Comparison of ENCODE assay signal across 10 cellular contexts in the genomic region with DNA sequence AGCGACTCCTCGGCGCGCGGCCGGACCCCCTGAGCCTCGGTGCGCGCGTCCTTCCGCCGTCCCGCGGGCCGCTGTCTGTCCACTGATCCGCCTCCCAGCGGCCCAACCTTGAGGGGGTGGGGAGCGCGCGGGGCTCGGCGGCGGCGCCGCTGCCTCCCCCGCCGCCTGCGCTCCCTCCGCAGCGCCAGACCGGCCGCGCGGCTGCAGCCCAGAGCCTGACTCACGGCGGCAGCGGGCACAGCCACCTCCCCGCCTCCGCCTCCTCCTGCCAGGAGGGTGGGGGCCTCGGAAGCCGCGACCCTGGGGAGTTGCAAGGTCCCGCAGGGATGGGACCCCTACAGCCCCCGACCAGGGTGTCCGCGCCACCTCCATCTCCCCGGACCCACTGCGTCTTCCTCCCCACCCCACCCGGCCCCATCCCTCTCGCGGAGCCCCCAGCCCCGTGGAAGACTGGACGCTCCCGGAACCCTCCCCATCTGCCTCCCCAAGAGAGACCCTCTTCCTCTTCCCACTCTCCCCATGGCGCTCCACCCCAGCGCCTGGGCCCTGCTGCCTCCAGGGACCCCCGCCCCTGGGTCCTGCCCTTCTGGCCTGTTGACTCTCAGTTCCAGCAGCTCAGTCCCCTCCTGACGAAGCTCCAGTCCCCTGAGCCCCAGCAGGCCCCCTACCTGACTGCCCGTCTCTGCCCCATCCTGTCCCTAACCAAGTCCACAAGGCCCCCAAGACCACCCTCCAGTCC. TPM values are rescaled to one million over a fixed set of nuclear protein-coding genes. Genes with fewer than 3 reads are reported as not detected.
DNase-seq lines count a peak whose midpoint lies in the region; ATAC-seq, FAIRE-seq and TF ChIP-seq lines count a peak whose summit lies in the region.
"Had no signal": no experiment of that assay in that cellular context is flagged by ENCODE, and none has a peak within 500 bp of the region (broad histone marks: within the 10 kb centered on the region; RNA-seq: fewer than 3 reads in every experiment).

No MANE protein-coding gene starts in this region.

- DNase-seq in activated T-cell treated with anti-CD3 and anti-CD28 coated beads, Interleukin-2, amount 50 U/mL, for 24 hours, result no peak
- no peak for DNase-seq in activated T-cell treated with anti-CD3 and anti-CD28 coated beads, Interleukin-2, amount 50 U/mL, for 48 hours
- DNase-seq in cardiac fibroblast (ENCODE audit: low read depth in 2 of 2), result peak; percentile 29 to 40
- no peak for DNase-seq in HepG2 (ENCODE audit: low spot score)
- peak in 1 of 2 donors; percentile 21 for DNase-seq in upper lobe of left lung
- DNase-seq in foreskin melanocyte, result no peak
- no peak for DNase-seq in retina

- CTCF ChIA-PET in HepG2 (lab: Yijun Ruan, JAX; ENCODE audit: low intra/inter-chr PET ratio, low total read pairs), result no interaction called here

- no peak for TF ChIP-seq EP300 in HepG2 (IDR thresholded peaks at IDR 0.05; ENCODE audit: low read depth in 2 of 2, low read length in 2 of 2)
- no peak for TF ChIP-seq EP300 in HepG2 (CRISPR knock-in tag; IDR thresholded peaks at IDR 0.05; ENCODE audit: borderline replicate concordance)
- no peak for TF ChIP-seq EP300 in upper lobe of left lung (IDR thresholded peaks at IDR 0.05)

- TF ChIP-seq POLR2A in HepG2 (IDR thresholded peaks at IDR 0.05; ENCODE audit: insufficient read depth in 1 of 2, low read depth in 2 of 2, low read length in 2 of 2) (no peak), upper lobe of left lung (IDR thresholded peaks at IDR 0.05) (no peak)

- in situ Hi-C loops in HepG2 (cut with HindIII; ENCODE audit: extremely low pct_ligation_motif_present, low pct_unique_long_range_greater_than_20kb), result no loop called here

- peaks cover 8% of the 10 kb centered on the region for H3K36me3 Mint-ChIP-seq in activated T-cell treated with anti-CD3 and anti-CD28 coated beads, Interleukin-2, amount 50 U/mL, for 24 hours (ENCODE audit: low read depth)

- no peaks in the 10 kb centered on the region; the same call in 1 of the 2 replicates for H4K20me1 ChIP-seq in HepG2 (ENCODE audit: insufficient read depth, low read length)

- POLR2A ChIA-PET in HepG2 (lab: Yijun Ruan, JAX), result interaction anchor here (1.5 to 1.7 kb wide), 3 partner anchors 13 to 96 kb away, joined by 4 to 9 read pairs (median 6); no protein-coding TSS in a partner anchor

- intact Hi-C loops in HepG2 (cut with micrococcal nuclease; ENCODE audit: unreplicated experiment), result no loop called here

- H3K27ac ChIP-seq in HepG2 (ENCODE audit: extremely low read length, insufficient read depth, low read length), result no peak overlapping the region
- H3K27ac ChIP-seq in upper lobe of left lung, result peak overlapping the region in 1 of 4 donors; percentile 46

- no peak for TF ChIP-seq RAD21 in HepG2 (CRISPR knock-in tag; IDR thresholded peaks at IDR 0.05)

- WGBS in HepG2 (ENCODE audit: low lambda C conversion rate), result 23% methylated on average over 27 of the region's 59 CpGs
- 19 to 22% methylated on average over 8 to 18 of the region's 59 CpGs for WGBS in upper lobe of left lung, 2 donors

- H3K4me3 ChIP-seq in cardiac fibroblast (replicated peaks in 1 of 2; ENCODE audit: low read depth in 2 of 2, low read length in 2 of 2) (peak overlapping the region; percentile 45 to 47), HepG2 (replicated peaks in 1 of 3; ENCODE audit: insufficient read depth in 1 of 3, low read depth in 2 of 3, low read length in 3 of 3) (peak overlapping the region in 1 of 3 experiments; percentile 16; a peak in 1 of 6 replicates), upper lobe of left lung (peak overlapping the region in 3 of 4 donors; percentile 25 to 34 (median 30))

- H3K27ac Mint-ChIP-seq in activated T-cell treated with anti-CD3 and anti-CD28 coated beads, Interleukin-2, amount 50 U/mL, for 24 hours, result no peak overlapping the region

- peak overlapping the region; percentile 38 for H3K4me3 Mint-ChIP-seq in activated T-cell treated with anti-CD3 and anti-CD28 coated beads, Interleukin-2, amount 50 U/mL, for 24 hours

- H3K27me3 ChIP-seq in HepG2 (ENCODE audit: control insufficient read depth in 1 of 2, insufficient read depth in 2 of 2, low read length in 2 of 2), result peaks cover 3% of the 10 kb centered on the region in 2 experiments; a peak in 2 of 5 replicates
- peaks cover 0 to 17% (median 3%) of the 10 kb centered on the region in 4 donors for H3K27me3 ChIP-seq in upper lobe of left lung

- H3K4me1 ChIP-seq in HepG2 (ENCODE audit: insufficient read depth, low read length), result peaks cover 22% of the 10 kb centered on the region; the same call in 1 of the 2 replicates
- peaks cover 12 to 59% (median 18%) of the 10 kb centered on the region in 4 donors for H3K4me1 ChIP-seq in upper lobe of left lung

- FAIRE-seq in HepG2 (lab: Jason Lieb, UNC), result no peak

- H3K9me3 Mint-ChIP-seq in activated T-cell treated with anti-CD3 and anti-CD28 coated beads, Interleukin-2, amount 50 U/mL, for 24 hours, result peaks cover 8% of the 10 kb centered on the region

- no peaks in the 10 kb centered on the region for H3K9me3 ChIP-seq in HepG2 (ENCODE audit: low read length)
- H3K9me3 ChIP-seq in upper lobe of left lung, result no peaks in the 10 kb centered on the region

- peaks cover 19% of the 10 kb centered on the region for H3K4me1 Mint-ChIP-seq in activated T-cell treated with anti-CD3 and anti-CD28 coated beads, Interleukin-2, amount 50 U/mL, for 24 hours (ENCODE audit: low read depth)

- peaks cover 25% of the 10 kb centered on the region for H3K27me3 Mint-ChIP-seq in activated T-cell treated with anti-CD3 and anti-CD28 coated beads, Interleukin-2, amount 50 U/mL, for 24 hours

- no peak overlapping the region for H2AFZ ChIP-seq in HepG2 (ENCODE audit: low read length)

- peak overlapping the region; percentile 12; the same call in 1 of the 2 replicates for H3K4me2 ChIP-seq in HepG2 (ENCODE audit: low read depth, low read length)

- H3K9ac ChIP-seq in HepG2 (ENCODE audit: insufficient read depth, low read depth, low read length), result no peak overlapping the region

- peak; percentile 9 for ATAC-seq in HepG2
- peak in 1 of 2 donors; percentile 3 for ATAC-seq in upper lobe of left lung (ENCODE audit: low FRiP score in 2 of 2)
- ATAC-seq in GM19452 (IDR thresholded peaks at IDR 0.05; ENCODE audit: unreplicated experiment), result no peak

- no TSS peak for BruUV-seq in HepG2 (replicated peaks; lab: Mats Ljungman, UMichigan)

- TF ChIP-seq CTCF in cardiac fibroblast (IDR thresholded peaks at IDR 0.05; ENCODE audit: low read depth, low read length) (no peak), HepG2 (CRISPR knock-in tag; IDR thresholded peaks at IDR 0.05) (no peak), upper lobe of left lung (IDR thresholded peaks at IDR 0.05) (no peak)

- H3K36me3 ChIP-seq in HepG2 (replicated peaks in 1 of 2; ENCODE audit: control insufficient read depth in 1 of 2, insufficient read depth in 2 of 2, low read length in 2 of 2) (peaks cover 2 to 3% of the 10 kb centered on the region in 2 experiments; a peak in 2 of 5 replicates), upper lobe of left lung (peaks cover 8 to 26% (median 21%) of the 10 kb centered on the region in 4 donors)

- no peaks in the 10 kb centered on the region for H3K79me2 ChIP-seq in HepG2 (ENCODE audit: insufficient read depth, low read length)

RNA-seq across cellular contexts. Expression of gene IFITM10, which starts 1.2 kb away (rescaled TPM):
- total RNA-seq in HepG2 (2016; rRNA removed; fragmentation: Illumina TruSeq; extraction: Trizol) (0.09 TPM in 1 of 2 replicates, not detected in the other), upper lobe of left lung (10 to 100 TPM in 4 of 6 donors, 1 to 10 TPM in 2; 8.7 to 28.3 (median 14.2) TPM)
- total RNA-seq in HepG2 (2016; cell fraction: cytosol; rRNA removed; fragmentation: Illumina TruSeq; extraction: Trizol; ENCODE audit: low read depth), result not detected in 2 replicates
- total RNA-seq in HepG2 (2016; cell fraction: insoluble cytoplasmic fraction; rRNA removed; fragmentation: Illumina TruSeq; extraction: Trizol), result not detected in 2 replicates
- not detected in 2 replicates for total RNA-seq in HepG2 (2016; cell fraction: membrane; rRNA removed; fragmentation: Illumina TruSeq; extraction: Trizol)
- total RNA-seq in HepG2 (2016; cell fraction: nucleus; rRNA removed; fragmentation: Illumina TruSeq; extraction: Trizol), result not detected in 2 replicates
- 0.13 and 0.22 TPM in 2 replicates for polyA plus RNA-seq in HepG2 (2011; rRNA removed)
- polyA plus RNA-seq in HepG2 (2011; cell fraction: cytosol; rRNA removed), result 0.08 and 0.11 TPM in 2 replicates
- polyA plus RNA-seq in HepG2 (2011; cell fraction: nucleus; rRNA removed), result 1.8 and 2.5 TPM in 2 replicates
- polyA plus RNA-seq in HepG2 (2012), result 0.47 and 1.3 TPM in 2 replicates
- polyA plus RNA-seq in HepG2 (2016; cell fraction: cytosol; fragmentation: Illumina TruSeq; extraction: Trizol; ENCODE audit: low read depth), result not detected in 2 replicates
- polyA plus RNA-seq in HepG2 (2016; cell fraction: insoluble cytoplasmic fraction; fragmentation: Illumina TruSeq; extraction: Trizol; ENCODE audit: low read depth), result not detected in 2 replicates
- not detected in 2 replicates for polyA plus RNA-seq in HepG2 (2016; cell fraction: membrane; fragmentation: Illumina TruSeq; extraction: Trizol; ENCODE audit: low read depth)
- not detected in 2 replicates for polyA plus RNA-seq in HepG2 (2016; cell fraction: nucleus; fragmentation: Illumina TruSeq; extraction: Trizol; ENCODE audit: insufficient read depth, low read depth)
- 0.28 and 0.44 TPM in 2 replicates for polyA minus RNA-seq in HepG2 (2011; rRNA and poly(A)+ RNA removed; ENCODE audit: low replicate concordance)
- not detected in 2 replicates for polyA minus RNA-seq in HepG2 (2011; cell fraction: cytosol; rRNA and poly(A)+ RNA removed)
- 1.0 and 1.6 TPM in 2 replicates for polyA minus RNA-seq in HepG2 (2011; cell fraction: nucleus; rRNA and poly(A)+ RNA removed)

RNA-seq across cellular contexts. Expression of gene CTSD, which starts 14.5 kb away (rescaled TPM):
- total RNA-seq in HepG2 (2016; rRNA removed; fragmentation: Illumina TruSeq; extraction: Trizol) (41.6 and 143 TPM in 2 replicates), upper lobe of left lung (1,000 to 10,000 TPM in 5 of 6 donors, 100 to 1,000 TPM in 1; 993 to 3,355 (median 2,221) TPM)
- total RNA-seq in HepG2 (2016; cell fraction: cytosol; rRNA removed; fragmentation: Illumina TruSeq; extraction: Trizol; ENCODE audit: low read depth), result 27.5 and 30.2 TPM in 2 replicates
- 34.4 and 150 TPM in 2 replicates for total RNA-seq in HepG2 (2016; cell fraction: insoluble cytoplasmic fraction; rRNA removed; fragmentation: Illumina TruSeq; extraction: Trizol)
- total RNA-seq in HepG2 (2016; cell fraction: membrane; rRNA removed; fragmentation: Illumina TruSeq; extraction: Trizol), result 48.5 and 49.5 TPM in 2 replicates
- 148 and 175 TPM in 2 replicates for total RNA-seq in HepG2 (2016; cell fraction: nucleus; rRNA removed; fragmentation: Illumina TruSeq; extraction: Trizol)
- 230 and 408 TPM in 2 replicates for polyA plus RNA-seq in HepG2 (2011; rRNA removed)
- polyA plus RNA-seq in HepG2 (2011; cell fraction: cytosol; rRNA removed), result 243 and 281 TPM in 2 replicates
- 384 and 418 TPM in 2 replicates for polyA plus RNA-seq in HepG2 (2011; cell fraction: nucleus; rRNA removed)
- polyA plus RNA-seq in HepG2 (2012), result 353 and 402 TPM in 2 replicates
- 52.6 and 53.6 TPM in 2 replicates for polyA plus RNA-seq in HepG2 (2016; cell fraction: cytosol; fragmentation: Illumina TruSeq; extraction: Trizol; ENCODE audit: low read depth)
- polyA plus RNA-seq in HepG2 (2016; cell fraction: insoluble cytoplasmic fraction; fragmentation: Illumina TruSeq; extraction: Trizol; ENCODE audit: low read depth), result 67.0 and 91.4 TPM in 2 replicates
- polyA plus RNA-seq in HepG2 (2016; cell fraction: membrane; fragmentation: Illumina TruSeq; extraction: Trizol; ENCODE audit: low read depth), result 63.0 and 71.7 TPM in 2 replicates
- 389 and 405 TPM in 2 replicates for polyA plus RNA-seq in HepG2 (2016; cell fraction: nucleus; fragmentation: Illumina TruSeq; extraction: Trizol; ENCODE audit: insufficient read depth, low read depth)
- polyA minus RNA-seq in HepG2 (2011; rRNA and poly(A)+ RNA removed; ENCODE audit: low replicate concordance), result 165 and 658 TPM in 2 replicates
- 233 and 311 TPM in 2 replicates for polyA minus RNA-seq in HepG2 (2011; cell fraction: cytosol; rRNA and poly(A)+ RNA removed)
- polyA minus RNA-seq in HepG2 (2011; cell fraction: nucleus; rRNA and poly(A)+ RNA removed), result 60.6 and 93.4 TPM in 2 replicates

RNA-seq across cellular contexts. Expression of gene KRTAP5-6, which starts 52.2 kb away (rescaled TPM):
- total RNA-seq in HepG2 (2016; rRNA removed; fragmentation: Illumina TruSeq; extraction: Trizol) (not detected in 2 replicates), upper lobe of left lung (not detected)
- not detected in 2 replicates for total RNA-seq in HepG2 (2016; cell fraction: cytosol; rRNA removed; fragmentation: Illumina TruSeq; extraction: Trizol; ENCODE audit: low read depth)
- total RNA-seq in HepG2 (2016; cell fraction: insoluble cytoplasmic fraction; rRNA removed; fragmentation: Illumina TruSeq; extraction: Trizol), result not detected in 2 replicates
- total RNA-seq in HepG2 (2016; cell fraction: membrane; rRNA removed; fragmentation: Illumina TruSeq; extraction: Trizol), result not detected in 2 replicates
- not detected in 2 replicates for total RNA-seq in HepG2 (2016; cell fraction: nucleus; rRNA removed; fragmentation: Illumina TruSeq; extraction: Trizol)
- polyA plus RNA-seq in HepG2 (2011; rRNA removed), result not detected in 2 replicates
- polyA plus RNA-seq in HepG2 (2011; cell fraction: cytosol; rRNA removed), result 0.15 TPM in 1 of 2 replicates, not detected in the other
- polyA plus RNA-seq in HepG2 (2011; cell fraction: nucleus; rRNA removed), result 0.35 and 0.43 TPM in 2 replicates
- not detected in 2 replicates for polyA plus RNA-seq in HepG2 (2012)
- not detected in 2 replicates for polyA plus RNA-seq in HepG2 (2016; cell fraction: cytosol; fragmentation: Illumina TruSeq; extraction: Trizol; ENCODE audit: low read depth)
- not detected in 2 replicates for polyA plus RNA-seq in HepG2 (2016; cell fraction: insoluble cytoplasmic fraction; fragmentation: Illumina TruSeq; extraction: Trizol; ENCODE audit: low read depth)
- not detected in 2 replicates for polyA plus RNA-seq in HepG2 (2016; cell fraction: membrane; fragmentation: Illumina TruSeq; extraction: Trizol; ENCODE audit: low read depth)
- polyA plus RNA-seq in HepG2 (2016; cell fraction: nucleus; fragmentation: Illumina TruSeq; extraction: Trizol; ENCODE audit: insufficient read depth, low read depth), result not detected in 2 replicates
- polyA minus RNA-seq in HepG2 (2011; rRNA and poly(A)+ RNA removed; ENCODE audit: low replicate concordance), result not detected in 2 replicates
- not detected in 2 replicates for polyA minus RNA-seq in HepG2 (2011; cell fraction: cytosol; rRNA and poly(A)+ RNA removed)
- not detected in 2 replicates for polyA minus RNA-seq in HepG2 (2011; cell fraction: nucleus; rRNA and poly(A)+ RNA removed)
- total RNA-seq: T-helper 2 cell treated with Interferon-gamma antibody and Interleukin-4, amounts not matched to agents 100 ng/mL and 5 ng/mL, for 36 hours; temporal lobe had no signal

Comparison
In these comparisons a context has a peak if more than half of its experiments do, and no peak if none do; other contexts are left out.
1. DNase-seq: peak in cardiac fibroblast (2 of 2); none in activated T-cell treated with anti-CD3 and anti-CD28 coated beads, Interleukin-2, amount 50 U/mL, for 24 hours (single experiment), activated T-cell treated with anti-CD3 and anti-CD28 coated beads, Interleukin-2, amount 50 U/mL, for 48 hours (0 of 2), HepG2 (single experiment), foreskin melanocyte (single experiment) and retina (single experiment).
2. RNA of gene IFITM10, which starts 1.2 kb away (total RNA-seq): 8.7 to 28.3 TPM in upper lobe of left lung; 0.09 TPM in HepG2; every median in the first group is over 4 times any median in the second.
3. RNA of gene CTSD, which starts 14.5 kb away (total RNA-seq): 993 to 3,355 TPM in upper lobe of left lung; 27.5 to 175 TPM in HepG2; every median in the first group is over 4 times any median in the second.